Comparison of ENCODE assay signal across 8 cellular contexts in genomic region chr3:160956785-160957184, GRCh38.
DNase-seq lines count a peak whose midpoint lies in the region; ATAC-seq, FAIRE-seq and TF ChIP-seq lines count a peak whose summit lies in the region.

No MANE protein-coding gene starts in this region.

- POLR2A ChIA-PET in AG04450 (lab: Yijun Ruan, JAX) (no interaction called here), RWPE1 (lab: Yijun Ruan, JAX; ENCODE audit: low non-redundant PET) (no interaction called here)

- no peaks in the 10 kb centered on the region for H3K4me1 ChIP-seq in astrocyte (ENCODE audit: insufficient read depth, low read length)

- no peak overlapping the region for H3K4me3 ChIP-seq in AG04450 (ENCODE audit: low read depth, low read length)
- H3K4me3 ChIP-seq in astrocyte (ENCODE audit: insufficient read depth, low read depth, low read length) = no peak overlapping the region

- H3K36me3 ChIP-seq in astrocyte (ENCODE audit: insufficient read depth, low read length) = no peaks in the 10 kb centered on the region

- H3K27me3 ChIP-seq in AG04450 (ENCODE audit: control insufficient read depth, insufficient read depth, low read length) (no peaks in the 10 kb centered on the region), astrocyte (ENCODE audit: insufficient read depth, low read length) (no peaks in the 10 kb centered on the region)

- no peaks in the 10 kb centered on the region for H3K9me3 Mint-ChIP-seq in astrocyte (ENCODE audit: unreplicated experiment)
- H3K9me3 Mint-ChIP-seq in osteocyte (ENCODE audit: unreplicated experiment) = no peaks in the 10 kb centered on the region
- H3K9me3 Mint-ChIP-seq in immature natural killer cell = no peaks in the 10 kb centered on the region

- H3K9ac ChIP-seq in astrocyte (ENCODE audit: low read length) = no peak overlapping the region

- H3K4me1 Mint-ChIP-seq in astrocyte (ENCODE audit: low read depth, unreplicated experiment) = no peaks in the 10 kb centered on the region
- H3K4me1 Mint-ChIP-seq in osteocyte (ENCODE audit: unreplicated experiment) = peaks cover 6% of the 10 kb centered on the region
- peaks cover 10 to 17% of the 10 kb centered on the region in 2 donors for H3K4me1 Mint-ChIP-seq in immature natural killer cell

- FAIRE-seq in astrocyte (lab: Jason Lieb, UNC) = no peak

- no peaks in the 10 kb centered on the region for H4K20me1 ChIP-seq in astrocyte (ENCODE audit: insufficient read depth, low read length)

- H3K79me2 ChIP-seq in astrocyte (ENCODE audit: insufficient read depth, low read length) = no peaks in the 10 kb centered on the region

- H3K4me3 Mint-ChIP-seq in astrocyte (ENCODE audit: unreplicated experiment) (no peak overlapping the region), osteocyte (ENCODE audit: unreplicated experiment) (no peak overlapping the region), immature natural killer cell (no peak overlapping the region)

- H3K27ac Mint-ChIP-seq in astrocyte (ENCODE audit: unreplicated experiment) = no peak overlapping the region
- H3K27ac Mint-ChIP-seq in osteocyte (ENCODE audit: unreplicated experiment) = no peak overlapping the region
- H3K27ac Mint-ChIP-seq in immature natural killer cell = no peak overlapping the region

- H3K27ac ChIP-seq in AG04450 (ENCODE audit: low read depth, low read length) (no peak overlapping the region), astrocyte (ENCODE audit: low read depth, low read length) (no peak overlapping the region), RWPE1 (no peak overlapping the region)

- ATAC-seq in GM18867 (IDR thresholded peaks at IDR 0.05; ENCODE audit: unreplicated experiment) (peak; percentile 82), HG03354 (IDR thresholded peaks at IDR 0.05; ENCODE audit: poor library complexity, severe bottlenecking, unreplicated experiment) (peak; percentile 95)

- CTCF ChIA-PET in AG04450 (lab: Charles Lee) (interaction anchor here (0.6 to 2.3 kb wide), 8 partner anchors 8 to 466 kb away, joined by 3 to 16 read pairs (median 4); no protein-coding TSS in a partner anchor), RWPE1 (lab: Yijun Ruan, JAX) (interaction anchor here (0.7 to 1.3 kb wide), 4 partner anchors 13 to 318 kb away, joined by 3 to 4 read pairs (median 4); no protein-coding TSS in a partner anchor)

- H3K4me2 ChIP-seq in astrocyte (ENCODE audit: low read length) = no peak overlapping the region

- DNase-seq in AG04450 (ENCODE audit: low read depth, low spot score) = no peak
- peak; percentile 14 for DNase-seq in astrocyte (ENCODE audit: low read depth)
- DNase-seq in osteocyte (ENCODE audit: extremely low spot score, unreplicated experiment) = no peak
- no peak for DNase-seq in RWPE1 (ENCODE audit: low spot score)
- no peak for DNase-seq in immature natural killer cell
- no peak for DNase-seq in ecto neural progenitor cell (ENCODE audit: low spot score)

- H3K36me3 Mint-ChIP-seq in astrocyte (ENCODE audit: low read depth, unreplicated experiment) = no peaks in the 10 kb centered on the region
- no peaks in the 10 kb centered on the region for H3K36me3 Mint-ChIP-seq in osteocyte (ENCODE audit: unreplicated experiment)
- no peaks in the 10 kb centered on the region for H3K36me3 Mint-ChIP-seq in immature natural killer cell

- TF ChIP-seq CTCF in AG04450 (IDR thresholded peaks at IDR 0.05; ENCODE audit: low read depth, low read length) (peak; percentile 39), astrocyte (IDR thresholded peaks at IDR 0.05; ENCODE audit: insufficient read depth, low read depth, low read length) (peak; percentile 40), osteocyte (IDR thresholded peaks at IDR 0.05) (peak; percentile 33), RWPE1 (conservative IDR thresholded peaks at IDR 0.05; ENCODE audit: low read depth) (no peak)

- no peak overlapping the region for H2AFZ ChIP-seq in astrocyte (ENCODE audit: low read depth, low read length)

- no peaks in the 10 kb centered on the region for H3K9me3 ChIP-seq in AG04450 (ENCODE audit: control insufficient read depth, insufficient read depth, low read length)
- H3K9me3 ChIP-seq in astrocyte (ENCODE audit: insufficient read depth, low read depth, low read length) = no peaks in the 10 kb centered on the region

- H3K27me3 Mint-ChIP-seq in astrocyte (ENCODE audit: low read depth, unreplicated experiment) (no peaks in the 10 kb centered on the region), osteocyte (ENCODE audit: unreplicated experiment) (peaks cover 9% of the 10 kb centered on the region), immature natural killer cell (ENCODE audit: low read depth in 3 of 3) (no peaks in the 10 kb centered on the region)
